Comparison of ENCODE assay signal across 35 cellular contexts in genomic region chr2:16250466-16250865, GRCh38.
"Had no signal": no experiment of that assay in that cellular context is flagged by ENCODE, and none has a peak within 500 bp of the region (broad histone marks: within the 10 kb centered on the region; RNA-seq: fewer than 3 reads in every experiment).

No MANE protein-coding gene starts in this region.

- H3K4me3 Mint-ChIP-seq: activated B cell treated with CpG ODN at 0.5 μM for 24 hours; activated CD8-positive, alpha-beta T cell treated with anti-CD3 and anti-CD28 coated beads for 36 hours; activated naive CD8-positive, alpha-beta T cell; activated T-cell treated with anti-CD3 and anti-CD28 coated beads, Interleukin-2, amount 50 U/mL, for 4 hours; activated T-helper 17 cell treated with anti-CD3 and anti-CD28 coated beads, Interleukin-2, amount 50 U/mL, for 72 hours; T-helper 17 cell; T-helper 2 cell treated with Interferon-gamma antibody and Interleukin-4, amounts not matched to agents 5 μg/mL and 100 μg/mL, for 36 hours had no signal

- H3K27ac ChIP-seq: brain microvascular endothelial cell, epithelial cell of prostate, esophagus squamous epithelium, gastroesophageal sphincter, heart right ventricle, WERI-Rb-1 had no signal

- H3K27ac Mint-ChIP-seq: activated B cell treated with CpG ODN at 0.5 μM for 24 hours; activated CD8-positive, alpha-beta T cell treated with anti-CD3 and anti-CD28 coated beads for 36 hours; activated naive CD8-positive, alpha-beta T cell; activated T-helper 17 cell treated with anti-CD3 and anti-CD28 coated beads, Interleukin-2, amount 50 U/mL, for 72 hours; T-helper 17 cell; T-helper 2 cell treated with Interferon-gamma antibody and Interleukin-4, amounts not matched to agents 5 μg/mL and 100 μg/mL, for 36 hours had no signal

- H3K27me3 ChIP-seq: brain microvascular endothelial cell had no signal

- H3K4me3 ChIP-seq: esophagus squamous epithelium, gastroesophageal sphincter, heart right ventricle had no signal

- H3K4me1 ChIP-seq: gastroesophageal sphincter, heart right ventricle had no signal

- FAIRE-seq: astrocyte, bronchial epithelial cell, colon, endometrium, endothelial cell of umbilical vein had no signal

- ATAC-seq: activated CD4-positive, CD25-positive, alpha-beta regulatory T cell treated with anti-CD3 and anti-CD28 coated beads, Interleukin-2, amount 50 U/mL, for 24 hours; activated CD8-positive, alpha-beta T cell treated with anti-CD3 and anti-CD28 coated beads for 36 hours; activated T-cell treated with anti-CD3 and anti-CD28 coated beads, Interleukin-2, amount 50 U/mL, for 4 hours; activated T-helper 17 cell treated with anti-CD3 and anti-CD28 coated beads, Interleukin-2, amount 50 U/mL, for 72 hours; gastroesophageal sphincter; heart right ventricle; T-helper 17 cell had no signal

- H3K4me1 Mint-ChIP-seq: activated B cell treated with CpG ODN at 0.5 μM for 24 hours; activated T-helper 17 cell treated with anti-CD3 and anti-CD28 coated beads, Interleukin-2, amount 50 U/mL, for 72 hours; T-helper 17 cell had no signal

- H3K36me3 Mint-ChIP-seq: activated naive CD8-positive, alpha-beta T cell had no signal

- H3K9me3 Mint-ChIP-seq: activated CD8-positive, alpha-beta T cell treated with anti-CD3 and anti-CD28 coated beads for 36 hours; activated T-cell treated with anti-CD3 and anti-CD28 coated beads, Interleukin-2, amount 50 U/mL, for 4 hours; T-helper 2 cell treated with Interferon-gamma antibody and Interleukin-4, amounts not matched to agents 5 μg/mL and 100 μg/mL, for 36 hours had no signal

- H3K36me3 ChIP-seq: brain microvascular endothelial cell, esophagus squamous epithelium, gastroesophageal sphincter, heart right ventricle, WERI-Rb-1 had no signal

- DNase-seq: activated B cell treated with CpG ODN at 0.5 μM for 24 hours; activated CD4-positive, alpha-beta T cell treated with anti-CD3 and anti-CD28 coated beads for 48 hours; activated CD4-positive, alpha-beta T cell treated with anti-CD3 and anti-CD28 coated beads, Interleukin-2, amount 50 U/mL, for 1 hour; activated CD4-positive, alpha-beta T cell treated with anti-CD3 and anti-CD28 coated beads, Interleukin-2, amount 50 U/mL, for 48 hours; activated CD8-positive, alpha-beta memory T cell treated with anti-CD3 and anti-CD28 coated beads for 24 hours; activated CD8-positive, alpha-beta T cell treated with anti-CD3 and anti-CD28 coated beads for 36 hours; activated effector memory CD4-positive, alpha-beta T cell treated with Interleukin-2 at 50 U/mL for 16 hours; activated gamma-delta T cell treated with Interleukin-2 at 50 U/mL for 16 hours; activated naive CD4-positive, alpha-beta T cell treated with anti-CD3 and anti-CD28 coated beads, Interleukin-2, amount 50 U/mL, for 16 hours; activated naive CD4-positive, alpha-beta T cell treated with Interleukin-2 at 50 U/mL for 16 hours; activated T-cell treated with anti-CD3 and anti-CD28 coated beads, Interleukin-2, amount 50 U/mL, for 4 hours; amniotic stem cell; anterior cingulate cortex; brain microvascular endothelial cell; caudate nucleus; cortex of kidney; dermis blood vessel endothelial cell; effector CD8-positive, alpha-beta T cell; esophagus squamous epithelium; foreskin melanocyte; heart right ventricle; T-helper 17 cell; T1000; WERI-Rb-1 had no signal

- H3K9me3 ChIP-seq: esophagus squamous epithelium, gastroesophageal sphincter, heart right ventricle had no signal
